ENCODE assay signal across 13 cellular contexts in the genomic region with DNA sequence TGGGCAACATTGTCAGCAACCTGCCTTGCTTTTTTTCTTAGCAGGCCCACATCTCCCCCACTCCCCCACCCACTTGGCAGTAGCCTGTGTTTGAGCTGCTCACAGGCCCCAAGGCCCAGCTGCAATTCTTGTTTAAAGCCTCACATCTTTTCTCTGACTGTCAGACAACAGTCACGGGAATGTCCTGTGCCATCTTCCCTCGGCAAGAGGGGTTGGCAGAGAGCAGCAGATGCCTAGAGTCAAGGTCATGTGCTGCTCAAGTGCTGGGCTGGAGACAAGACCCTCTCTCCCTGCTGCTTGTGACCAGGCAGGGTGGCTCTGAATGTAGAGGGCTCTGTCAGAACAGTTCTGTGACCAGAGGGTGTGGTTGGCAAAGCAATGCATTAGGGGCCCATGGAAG. TPM values are rescaled to one million over a fixed set of nuclear protein-coding genes. Genes with fewer than 3 reads are reported as not detected.
DNase-seq lines count a peak whose midpoint lies in the region; ATAC-seq and TF ChIP-seq lines count a peak whose summit lies in the region.
"Had no signal": no experiment of that assay in that cellular context is flagged by ENCODE, and none has a peak within 500 bp of the region (broad histone marks: within the 10 kb centered on the region; RNA-seq: fewer than 3 reads in every experiment).

No MANE protein-coding gene starts in this region.

- POLR2A ChIA-PET in CD4-positive, alpha-beta memory T cell (lab: Charles Lee; ENCODE audit: partially characterized antibody): interaction anchor here (9.3 kb wide), 1 partner anchor 24 kb away, joined by 140 read pairs; no protein-coding TSS in a partner anchor
- POLR2A ChIA-PET in RWPE1 (lab: Yijun Ruan, JAX; ENCODE audit: low non-redundant PET): no interaction called here

- no peak for TF ChIP-seq POLR2A in body of pancreas (IDR thresholded peaks at IDR 0.05)

- H3K4me3 Mint-ChIP-seq in CD4-positive, alpha-beta memory T cell: peak overlapping the region in 3 of 8 donors; percentile 10 to 39 (median 15)
- H3K4me3 Mint-ChIP-seq in nephron progenitor cell: no peak overlapping the region

- H3K9me3 ChIP-seq in CD4-positive, alpha-beta memory T cell (ENCODE audit: control insufficient read depth in 1 of 2, low read length in 2 of 2): no peaks in the 10 kb centered on the region
- no peaks in the 10 kb centered on the region for H3K9me3 ChIP-seq in body of pancreas
- H3K9me3 ChIP-seq: BLaER1, sigmoid colon had no signal

- H3K36me3 ChIP-seq in CD4-positive, alpha-beta memory T cell (ENCODE audit: insufficient read depth, low read length): no peaks in the 10 kb centered on the region
- H3K36me3 ChIP-seq in body of pancreas (replicated peaks in 1 of 2; ENCODE audit: insufficient read depth in 1 of 2, low read depth in 2 of 2): no peaks in the 10 kb centered on the region

- WGBS in body of pancreas, 2 donors: 52 to 53% methylated on average over 2 of the region's 2 CpGs

- H3K9me3 Mint-ChIP-seq in CD4-positive, alpha-beta memory T cell: no peaks in the 10 kb centered on the region
- no peaks in the 10 kb centered on the region for H3K9me3 Mint-ChIP-seq in nephron progenitor cell

- no peak overlapping the region for H3K4me3 ChIP-seq in CD4-positive, alpha-beta memory T cell (ENCODE audit: low read length in 2 of 2)
- H3K4me3 ChIP-seq in body of pancreas: no peak overlapping the region
- H3K4me3 ChIP-seq: BLaER1, sigmoid colon had no signal

- peaks cover 25 to 26% of the 10 kb centered on the region in 2 donors for H3K36me3 Mint-ChIP-seq in CD4-positive, alpha-beta memory T cell
- H3K36me3 Mint-ChIP-seq in nephron progenitor cell (ENCODE audit: low read depth): peaks cover 50% of the 10 kb centered on the region

- no peaks in the 10 kb centered on the region for H3K27me3 Mint-ChIP-seq in CD4-positive, alpha-beta memory T cell
- H3K27me3 Mint-ChIP-seq in nephron progenitor cell (ENCODE audit: low read depth, poor library complexity): peaks cover 4% of the 10 kb centered on the region

- TF ChIP-seq CTCF in RWPE1 (conservative IDR thresholded peaks at IDR 0.05; ENCODE audit: low read depth) (no peak), nephron progenitor cell (IDR thresholded peaks at IDR 0.05) (no peak), body of pancreas (IDR thresholded peaks at IDR 0.05) (no peak)

- H3K4me1 Mint-ChIP-seq in CD4-positive, alpha-beta memory T cell: peaks cover 48 to 87% (median 60%) of the 10 kb centered on the region in 4 donors
- H3K4me1 Mint-ChIP-seq in nephron progenitor cell: peaks cover 42% of the 10 kb centered on the region

- no peaks in the 10 kb centered on the region for H3K27me3 ChIP-seq in CD4-positive, alpha-beta memory T cell (ENCODE audit: insufficient read depth, low read length)
- no peaks in the 10 kb centered on the region for H3K27me3 ChIP-seq in body of pancreas
- H3K27me3 ChIP-seq: BLaER1, sigmoid colon had no signal

- ATAC-seq in HG02571 (IDR thresholded peaks at IDR 0.05; ENCODE audit: unreplicated experiment) (no peak), body of pancreas (no peak)

- H3K27ac Mint-ChIP-seq in CD4-positive, alpha-beta memory T cell: peak overlapping the region in 6 of 7 donors; percentile 52 to 95 (median 68)
- H3K27ac Mint-ChIP-seq in nephron progenitor cell: peak overlapping the region; percentile 77

- CTCF ChIA-PET in CD4-positive, alpha-beta memory T cell (lab: Charles Lee; ENCODE audit: partially characterized antibody): interaction anchor here (1.2 to 2.5 kb wide), 5 partner anchors 15 to 60 kb away, joined by 3 to 9 read pairs (median 4); no protein-coding TSS in a partner anchor
- CTCF ChIA-PET in RWPE1 (lab: Yijun Ruan, JAX): no interaction called here

- intact Hi-C loops in CD4-positive, alpha-beta memory T cell (cut with micrococcal nuclease): no loop called here
- intact Hi-C loops in body of pancreas (cut with DNase I): no loop called here

- no peak for DNase-seq in CD4-positive, alpha-beta memory T cell
- DNase-seq in RWPE1 (ENCODE audit: low spot score) (no peak), caudate nucleus (lab: John Stamatoyannopoulos, UW) (peak in 13 of 61 donors; percentile 1 to 40 (median 11)), nephron progenitor cell (no peak), body of pancreas (no peak), NCI-H2196 (lab: John Stamatoyannopoulos, UW; ENCODE audit: unreplicated experiment) (no peak)
- DNase-seq: NCI-H1694 treated with DMSO at 0.1 percent for 48 hours; NCI-H524; sigmoid colon; stimulated activated CD4-positive, alpha-beta T cell treated with anti-CD3 and anti-CD28 coated beads, Interleukin-4, amount 100 ng/mL, for 1 hour had no signal

- H3K27ac ChIP-seq in CD4-positive, alpha-beta memory T cell (ENCODE audit: low read depth, low read length): no peak overlapping the region
- H3K27ac ChIP-seq in RWPE1 (peak overlapping the region; percentile 45), caudate nucleus (ENCODE audit: low read depth, low read length) (peak overlapping the region; percentile 26), body of pancreas (no peak overlapping the region)
- H3K27ac ChIP-seq: BLaER1, VCaP had no signal

- H3K4me1 ChIP-seq in CD4-positive, alpha-beta memory T cell (ENCODE audit: insufficient read depth, low read length): peaks cover 84% of the 10 kb centered on the region
- H3K4me1 ChIP-seq in body of pancreas: peaks cover 2% of the 10 kb centered on the region

RNA-seq across cellular contexts. Expression of a gene that starts 47.4 kb away (rescaled TPM):
- 10 to 100 TPM; 31.9 to 32.2 TPM for total RNA-seq in CD4-positive, alpha-beta memory T cell
- polyA plus RNA-seq in CD4-positive, alpha-beta memory T cell: 1 to 10 TPM; 3.7 to 8.0 TPM
- total RNA-seq in body of pancreas: 10 to 100 TPM in 1 of 2 donors, 1 to 10 TPM in 1; 1.3 to 11.4 TPM

RNA-seq across cellular contexts. Expression of a gene that starts 52.9 kb away (rescaled TPM):
- 10 to 100 TPM; 35.3 to 36.0 TPM for total RNA-seq in CD4-positive, alpha-beta memory T cell
- polyA plus RNA-seq in CD4-positive, alpha-beta memory T cell: 100 to 1,000 TPM; 107 to 182 TPM
- 10 to 100 TPM; 14.5 to 21.5 TPM for total RNA-seq in body of pancreas

Comparison
In these comparisons a context has a peak if more than half of its experiments do, and no peak if none do; other contexts are left out.
1. H3K27ac ChIP-seq: peak in RWPE1 (single experiment) and caudate nucleus (single experiment); none in CD4-positive, alpha-beta memory T cell (single experiment) and body of pancreas (0 of 4).